Comparison of ENCODE assay signal across 1 cellular context in the genomic region with DNA sequence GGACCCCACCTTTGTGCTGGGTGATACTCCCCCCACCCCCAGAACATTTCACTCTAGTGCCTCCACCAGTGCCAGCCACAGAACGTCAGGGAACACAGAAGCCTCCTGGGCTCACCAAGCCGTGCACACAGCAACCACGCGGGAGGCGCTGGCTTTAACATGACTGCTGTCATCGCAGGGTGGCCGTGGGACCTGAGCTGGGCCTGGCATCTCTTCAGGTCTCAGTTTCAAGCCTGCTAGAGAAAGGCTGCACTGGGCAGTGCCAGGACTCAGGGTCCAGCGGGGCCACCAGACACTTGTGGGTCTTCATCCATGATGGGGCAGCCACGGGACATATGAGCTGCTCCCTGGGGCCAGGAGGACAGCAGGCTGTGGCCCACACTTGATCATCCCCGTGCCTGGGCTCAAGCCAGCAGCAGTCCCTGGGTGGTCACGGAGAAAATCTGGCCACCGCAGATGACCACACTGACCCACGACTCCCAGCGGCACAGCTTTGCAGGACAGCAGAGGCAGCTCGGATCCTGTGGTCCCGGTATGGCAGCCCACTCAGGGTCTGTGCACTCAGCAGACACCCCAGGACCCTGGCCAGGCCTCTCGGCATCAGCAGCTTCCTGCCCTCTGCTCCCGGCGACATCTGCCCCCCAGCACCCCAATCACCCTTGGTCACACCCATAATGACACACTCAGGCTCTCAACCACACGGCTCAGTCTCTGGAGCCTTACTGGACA.
TF ChIP-seq lines count a peak whose summit lies in the region.

No MANE protein-coding gene starts in this region.

TF ChIP-seq in IMR-90, 13 proteins besides CTCF, POLR2A, EP300 and RAD21:
- TF ChIP-seq, protein P1, sequence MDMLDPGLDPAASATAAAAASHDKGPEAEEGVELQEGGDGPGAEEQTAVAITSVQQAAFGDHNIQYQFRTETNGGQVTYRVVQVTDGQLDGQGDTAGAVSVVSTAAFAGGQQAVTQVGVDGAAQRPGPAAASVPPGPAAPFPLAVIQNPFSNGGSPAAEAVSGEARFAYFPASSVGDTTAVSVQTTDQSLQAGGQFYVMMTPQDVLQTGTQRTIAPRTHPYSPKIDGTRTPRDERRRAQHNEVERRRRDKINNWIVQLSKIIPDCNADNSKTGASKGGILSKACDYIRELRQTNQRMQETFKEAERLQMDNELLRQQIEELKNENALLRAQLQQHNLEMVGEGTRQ (IDR thresholded peaks at IDR 0.05; ENCODE audit: low read depth, low read length) = no peak
- no peak for TF ChIP-seq CHD1 (IDR thresholded peaks at IDR 0.05; ENCODE audit: low read depth, low read length)
- TF ChIP-seq MAZ (IDR thresholded peaks at IDR 0.05; ENCODE audit: borderline replicate concordance, low read depth, low read length) = no peak
- TF ChIP-seq RFX5 (IDR thresholded peaks at IDR 0.05; ENCODE audit: low read depth, low read length) = no peak
- no peak for TF ChIP-seq SMC3 (IDR thresholded peaks at IDR 0.05; ENCODE audit: low read depth, low read length)
- no peak for TF ChIP-seq NFE2L2 (IDR thresholded peaks at IDR 0.05; ENCODE audit: low read depth, low read length)
- TF ChIP-seq CEBPB (IDR thresholded peaks at IDR 0.05; ENCODE audit: low read depth, low read length) = no peak
- TF ChIP-seq MXI1 (IDR thresholded peaks at IDR 0.05; ENCODE audit: borderline replicate concordance, low read depth, low read length) = no peak
- no peak for TF ChIP-seq MAFK (IDR thresholded peaks at IDR 0.05; ENCODE audit: low read depth, low read length)
- TF ChIP-seq, protein P2, sequence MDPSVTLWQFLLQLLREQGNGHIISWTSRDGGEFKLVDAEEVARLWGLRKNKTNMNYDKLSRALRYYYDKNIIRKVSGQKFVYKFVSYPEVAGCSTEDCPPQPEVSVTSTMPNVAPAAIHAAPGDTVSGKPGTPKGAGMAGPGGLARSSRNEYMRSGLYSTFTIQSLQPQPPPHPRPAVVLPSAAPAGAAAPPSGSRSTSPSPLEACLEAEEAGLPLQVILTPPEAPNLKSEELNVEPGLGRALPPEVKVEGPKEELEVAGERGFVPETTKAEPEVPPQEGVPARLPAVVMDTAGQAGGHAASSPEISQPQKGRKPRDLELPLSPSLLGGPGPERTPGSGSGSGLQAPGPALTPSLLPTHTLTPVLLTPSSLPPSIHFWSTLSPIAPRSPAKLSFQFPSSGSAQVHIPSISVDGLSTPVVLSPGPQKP (IDR thresholded peaks at IDR 0.05; ENCODE audit: borderline replicate concordance, low read depth, low read length) = no peak
- no peak for TF ChIP-seq BHLHE40 (IDR thresholded peaks at IDR 0.05; ENCODE audit: low read depth, low read length)
- no peak for TF ChIP-seq FOS (IDR thresholded peaks at IDR 0.05; ENCODE audit: low read depth, low read length)
- TF ChIP-seq RCOR1 (IDR thresholded peaks at IDR 0.05; ENCODE audit: insufficient replicate concordance, low read length) = no peak
